ENCODE assay signal across 1 cellular context in the genomic region with DNA sequence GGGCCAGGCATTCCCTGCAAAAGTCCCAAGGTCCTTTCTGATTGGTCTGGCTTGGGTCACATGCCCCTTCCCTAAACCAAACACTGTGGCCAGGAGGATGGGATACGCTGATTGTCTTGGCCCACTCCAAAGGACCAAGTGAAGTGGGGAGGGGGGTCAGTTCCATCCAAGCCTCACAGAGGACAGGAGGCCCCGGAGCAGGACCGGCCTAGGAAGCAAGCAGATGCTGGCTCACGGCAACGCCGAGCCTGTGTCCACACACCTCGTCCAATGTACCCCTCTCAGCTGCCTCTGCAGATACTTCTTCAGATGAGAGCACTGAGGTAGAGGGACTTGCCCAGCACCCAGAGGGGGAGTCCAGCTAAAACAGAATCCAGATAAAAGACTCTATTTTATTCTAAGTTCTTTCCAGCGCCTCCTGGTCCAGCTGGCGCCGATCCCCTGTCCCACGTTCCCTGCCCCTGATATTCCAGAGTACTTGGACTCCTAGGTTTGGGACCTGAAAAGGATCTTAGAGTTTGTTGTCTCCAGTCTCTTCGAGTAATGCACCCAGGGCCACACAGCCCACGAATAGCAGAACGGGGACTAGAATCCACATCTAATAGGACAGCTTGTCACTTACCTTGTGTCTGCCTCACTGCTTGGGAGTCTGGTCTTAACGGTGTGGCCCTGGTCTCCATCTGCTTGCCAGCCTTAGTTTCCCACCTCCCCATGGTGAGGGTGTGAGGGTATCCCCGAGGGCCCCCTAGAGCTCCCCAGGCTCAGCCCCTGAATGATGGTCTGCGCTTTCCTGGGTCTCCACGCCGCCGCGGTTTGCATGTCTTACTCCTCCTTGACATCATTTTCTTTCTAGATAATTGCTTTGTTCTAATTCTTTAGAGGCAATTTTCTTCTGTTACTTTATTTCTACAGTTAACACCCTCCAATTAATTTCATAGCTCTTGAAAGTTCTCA.
A peak's percentile ranks its signal among the peaks of the same experiment; 100 is the strongest.
TF ChIP-seq lines count a peak whose summit lies in the region.

No MANE protein-coding gene starts in this region.

TF ChIP-seq in IMR-90, 13 proteins besides CTCF, POLR2A, EP300 and RAD21:
- TF ChIP-seq ELK1 (IDR thresholded peaks at IDR 0.05; ENCODE audit: borderline replicate concordance, low read depth, low read length) (no peak), MAZ (IDR thresholded peaks at IDR 0.05; ENCODE audit: borderline replicate concordance, low read depth, low read length) (no peak), CEBPB (IDR thresholded peaks at IDR 0.05; ENCODE audit: low read depth, low read length) (no peak), RCOR1 (IDR thresholded peaks at IDR 0.05; ENCODE audit: insufficient replicate concordance, low read length) (no peak), MXI1 (IDR thresholded peaks at IDR 0.05; ENCODE audit: borderline replicate concordance, low read depth, low read length) (no peak), FOS (IDR thresholded peaks at IDR 0.05; ENCODE audit: low read depth, low read length) (no peak), USF2 (IDR thresholded peaks at IDR 0.05; ENCODE audit: low read depth, low read length) (0 out of 2 replicates have a peak, but pooled peaks have one; percentile 11)
